ENCODE assay signal across 1 cellular context in genomic region chr6:49522710-49523593, GRCh38.
TF ChIP-seq lines count a peak whose summit lies in the region.

No MANE protein-coding gene starts in this region.

TF ChIP-seq in HepG2, 621 proteins besides CTCF, POLR2A, EP300 and RAD21 (continued from another document and continues in another):
- TF ChIP-seq NRL (CRISPR knock-in tag; IDR thresholded peaks at IDR 0.05; ENCODE audit: borderline replicate concordance): no peak
- TF ChIP-seq SMC3 (IDR thresholded peaks at IDR 0.05; ENCODE audit: low read length): peak; percentile 40; the same call in 1 of the 2 replicates
- TF ChIP-seq PITX1 (CRISPR knock-in tag; IDR thresholded peaks at IDR 0.05): peak; percentile 96
- no peak for TF ChIP-seq PREB (CRISPR knock-in tag; IDR thresholded peaks at IDR 0.05)
- peak; percentile 92; the same call in 1 of the 2 replicates for TF ChIP-seq REPIN1 (CRISPR knock-in tag; IDR thresholded peaks at IDR 0.05; ENCODE audit: borderline replicate concordance, low read depth)
- peak; percentile 99 for TF ChIP-seq ZNF503 (CRISPR knock-in tag; IDR thresholded peaks at IDR 0.05)
- TF ChIP-seq NCOA5 (CRISPR knock-in tag; IDR thresholded peaks at IDR 0.05): no peak
- no peak for TF ChIP-seq ZNF407 (CRISPR knock-in tag; IDR thresholded peaks at IDR 0.05; ENCODE audit: not compliant biosample characterization)
- TF ChIP-seq IRF2 (CRISPR knock-in tag; IDR thresholded peaks at IDR 0.05): peak; percentile 87
- TF ChIP-seq ZNF724P (CRISPR knock-in tag; IDR thresholded peaks at IDR 0.05; ENCODE audit: borderline replicate concordance): no peak
- TF ChIP-seq ZNF549 (CRISPR knock-in tag; IDR thresholded peaks at IDR 0.05): no peak
- TF ChIP-seq PBX2 (CRISPR knock-in tag; IDR thresholded peaks at IDR 0.05): peak; percentile 77
- no peak for TF ChIP-seq ZNF296 (CRISPR knock-in tag; conservative IDR thresholded peaks at IDR 0.05)
- peak; percentile 50; the same call in 1 of the 2 replicates for TF ChIP-seq ZNF337 (CRISPR knock-in tag; IDR thresholded peaks at IDR 0.05; ENCODE audit: borderline replicate concordance, low read depth)
- 0 out of 2 replicates have a peak, but pooled peaks have one; percentile 65 for TF ChIP-seq RORA (CRISPR knock-in tag; IDR thresholded peaks at IDR 0.05)
- TF ChIP-seq POGK (CRISPR knock-in tag; conservative IDR thresholded peaks at IDR 0.05): 0 out of 2 replicates have a peak, but pooled peaks have one; percentile 20
- TF ChIP-seq RCOR2 (CRISPR knock-in tag; IDR thresholded peaks at IDR 0.05): peak; percentile 100
- peak; percentile 95 for TF ChIP-seq PHF5A (CRISPR knock-in tag; IDR thresholded peaks at IDR 0.05; ENCODE audit: low read depth, unreplicated experiment)
- TF ChIP-seq ZNF30 (CRISPR knock-in tag; IDR thresholded peaks at IDR 0.05): no peak
- no peak for TF ChIP-seq ZSCAN20 (CRISPR knock-in tag; IDR thresholded peaks at IDR 0.05; ENCODE audit: borderline replicate concordance)
- peak; percentile 82 for TF ChIP-seq SKIL (CRISPR knock-in tag; IDR thresholded peaks at IDR 0.05; ENCODE audit: borderline replicate concordance)
- TF ChIP-seq E2F1 (CRISPR knock-in tag; IDR thresholded peaks at IDR 0.05): no peak
- peak; percentile 92 for TF ChIP-seq IKZF5 (CRISPR knock-in tag; IDR thresholded peaks at IDR 0.05)
- no peak for TF ChIP-seq ZNF282 (IDR thresholded peaks at IDR 0.05; ENCODE audit: partially characterized antibody)
- TF ChIP-seq FOXA1 (IDR thresholded peaks at IDR 0.05): peak; percentile 100
- peak; percentile 100 for TF ChIP-seq FOXA1 (CRISPR knock-in tag; IDR thresholded peaks at IDR 0.05)
- no peak for TF ChIP-seq ZNF432 (CRISPR knock-in tag; IDR thresholded peaks at IDR 0.05; ENCODE audit: borderline replicate concordance)
- no peak for TF ChIP-seq THYN1 (CRISPR knock-in tag; IDR thresholded peaks at IDR 0.05; ENCODE audit: borderline replicate concordance, low read depth)
- TF ChIP-seq YEATS2 (CRISPR knock-in tag; IDR thresholded peaks at IDR 0.05; ENCODE audit: borderline replicate concordance): no peak
- peak; percentile 57 for TF ChIP-seq XRCC5 (optimal IDR thresholded peaks at IDR 0.05; ENCODE audit: low read length)
